ENCODE assay signal across 9 cellular contexts in genomic region chr2:21395366-21395765, GRCh38.
DNase-seq lines count a peak whose midpoint lies in the region; FAIRE-seq and TF ChIP-seq lines count a peak whose summit lies in the region.
"Had no signal": no experiment of that assay in that cellular context is flagged by ENCODE, and none has a peak within 500 bp of the region (broad histone marks: within the 10 kb centered on the region; RNA-seq: fewer than 3 reads in every experiment).

No MANE protein-coding gene starts in this region.

- POLR2A ChIA-PET in H1 (lab: Charles Lee; ENCODE audit: partially characterized antibody) = no interaction called here

- no peak overlapping the region for H4K8ac ChIP-seq in H1 (ENCODE audit: extremely low read depth, insufficient read depth, low read length)

- H2BK5ac ChIP-seq in H1 (ENCODE audit: low read depth, low read length) = no peak overlapping the region

- H4K20me1 ChIP-seq in Loucy (ENCODE audit: insufficient read depth, low read length, poor library complexity, severe bottlenecking) (no peaks in the 10 kb centered on the region), H1 (replicated peaks in 1 of 2; ENCODE audit: control insufficient read depth in 1 of 2, insufficient read depth in 2 of 2, low read length in 2 of 2) (no peaks in the 10 kb centered on the region)

- no peak overlapping the region for H3K9ac ChIP-seq in Loucy (ENCODE audit: low read depth, low read length, poor library complexity, severe bottlenecking)
- no peak overlapping the region for H3K9ac ChIP-seq in H1 (replicated peaks in 1 of 4; ENCODE audit: extremely low read depth in 1 of 4, low read depth in 3 of 4, low read length in 3 of 4)

- no peak overlapping the region for H2BK120ac ChIP-seq in H1 (replicated peaks; ENCODE audit: low read depth, low read length)

- H2BK12ac ChIP-seq in H1 (ENCODE audit: low read depth, low read length) = no peak overlapping the region

- H3K27ac ChIP-seq in H1 (ENCODE audit: low read depth, low read length) (no peak overlapping the region), sigmoid colon (no peak overlapping the region)

- H3K4ac ChIP-seq in H1 (replicated peaks; ENCODE audit: insufficient read length, low read depth, low read length) = no peak overlapping the region

- H3K14ac ChIP-seq in H1 (ENCODE audit: insufficient read length) = no peak overlapping the region

- no peak overlapping the region for H2BK15ac ChIP-seq in H1 (ENCODE audit: low read length)

- no peaks in the 10 kb centered on the region for H3F3A ChIP-seq in Loucy (ENCODE audit: low read depth)

- H3K9me3 ChIP-seq in Loucy (ENCODE audit: insufficient read depth, low read depth, low read length) (no peaks in the 10 kb centered on the region), H1 (ENCODE audit: insufficient read depth in 2 of 2, low read depth in 1 of 2, low read length in 1 of 2) (no peaks in the 10 kb centered on the region; a peak in 1 of 4 replicates), sigmoid colon (no peaks in the 10 kb centered on the region)
- H3K9me3 ChIP-seq: pancreas had no signal

- no peak overlapping the region for H4K91ac ChIP-seq in H1 (replicated peaks; ENCODE audit: insufficient read length, low read length)

- 73% methylated on average over 4 of the region's 4 CpGs; no CpG with 5 or more reads in 1 of the 2 experiments for WGBS in H1 (ENCODE audit: extremely low coverage in 1 of 2, insufficient coverage in 1 of 2, insufficient read length in 1 of 2, insufficient replicate concordance in 2 of 2, low coverage in 1 of 2, low lambda C conversion rate in 2 of 2, missing lambda C conversion rate in 1 of 2), 2 experiments
- WGBS in sigmoid colon, 2 donors = 72 to 86% methylated on average over 4 of the region's 4 CpGs

- peak; percentile 51 for TF ChIP-seq CTCF in GM12874 (IDR thresholded peaks at IDR 0.05; ENCODE audit: insufficient read depth, low read depth, low read length)
- peak; percentile 31; the same call in 1 of the 2 replicates for TF ChIP-seq CTCF in Loucy (conservative IDR thresholded peaks at IDR 0.05; ENCODE audit: low read length)
- peak; percentile 26 to 62 (median 36); a peak in 3 of 4 replicates for TF ChIP-seq CTCF in H1 (IDR thresholded peaks at IDR 0.05; ENCODE audit: control extremely low read depth in 1 of 3, insufficient read depth in 1 of 3, low read depth in 1 of 3, low read length in 3 of 3)
- no peak for TF ChIP-seq CTCF in sigmoid colon (IDR thresholded peaks at IDR 0.05)

- no peak overlapping the region for H3K4me3 ChIP-seq in Loucy (ENCODE audit: low read length, poor library complexity, severe bottlenecking)
- no peak overlapping the region for H3K4me3 ChIP-seq in H1 (ENCODE audit: extremely low read depth in 1 of 4, insufficient read depth in 2 of 4, low read depth in 3 of 4, low read length in 4 of 4)
- no peak overlapping the region for H3K4me3 ChIP-seq in sigmoid colon
- H3K4me3 ChIP-seq: pancreas had no signal

- CTCF ChIA-PET in H1 (lab: Charles Lee; ENCODE audit: partially characterized antibody) = interaction anchor here (0.6 to 4.8 kb wide), 15 partner anchors 9 to 562 kb away, joined by 3 to 39 read pairs (median 4); no protein-coding TSS in a partner anchor

- H2AFZ ChIP-seq in Loucy (ENCODE audit: low read length) (no peak overlapping the region), H1 (ENCODE audit: low read length) (no peak overlapping the region)

- FAIRE-seq in H1 (lab: Jason Lieb, UNC) = no peak
- FAIRE-seq: pancreas had no signal

- no peaks in the 10 kb centered on the region for H3K79me1 ChIP-seq in H1 (ENCODE audit: low read depth, low read length)

- TF ChIP-seq EP300 in H1 (IDR thresholded peaks at IDR 0.05; ENCODE audit: borderline replicate concordance in 1 of 2, low read depth in 2 of 2, low read length in 2 of 2) (no peak), sigmoid colon (IDR thresholded peaks at IDR 0.05) (no peak)

- H2BK20ac ChIP-seq in H1 (ENCODE audit: low read length) = no peak overlapping the region

- no peaks in the 10 kb centered on the region for H3K23me2 ChIP-seq in H1 (ENCODE audit: low read depth, low read length)

- DNase-seq in H1 (ENCODE audit: low read depth in 1 of 2, low spot score in 2 of 2) (no peak), renal cortical epithelial cell (ENCODE audit: low read depth) (peak; percentile 2), NCI-H2171 (lab: John Stamatoyannopoulos, UW) (no peak), sigmoid colon (no peak), OCI-M2 (lab: John Stamatoyannopoulos, UW; ENCODE audit: unreplicated experiment) (no peak)
- DNase-seq: NCI-H345, pancreas had no signal

- H3K4me1 ChIP-seq in Loucy (ENCODE audit: insufficient read depth, low read length, poor library complexity, severe bottlenecking) (no peaks in the 10 kb centered on the region), H1 (replicated peaks in 1 of 4; ENCODE audit: control insufficient read depth in 3 of 4, insufficient read depth in 4 of 4, low read length in 3 of 4) (no peaks in the 10 kb centered on the region), sigmoid colon (no peaks in the 10 kb centered on the region)
- H3K4me1 ChIP-seq: pancreas had no signal

- no peak overlapping the region for H3K18ac ChIP-seq in H1 (ENCODE audit: extremely low read depth, low read length)

- no peak overlapping the region for H2AK5ac ChIP-seq in H1 (ENCODE audit: low read depth, low read length)

- H3K79me2 ChIP-seq in Loucy (ENCODE audit: insufficient read depth, low read length) = no peaks in the 10 kb centered on the region
- H3K79me2 ChIP-seq in H1 (ENCODE audit: control insufficient read depth in 1 of 2, insufficient read depth in 2 of 2, low read length in 2 of 2) = no peaks in the 10 kb centered on the region

- peak; percentile 24 to 40; a peak in 3 of 4 replicates for TF ChIP-seq RAD21 in H1 (IDR thresholded peaks at IDR 0.05 in 1 of 2, conservative IDR thresholded peaks at IDR 0.05 in 1 of 2; ENCODE audit: low read depth in 2 of 2, low read length in 2 of 2)

- intact Hi-C loops in sigmoid colon (cut with DNase I) = no loop called here

- H3K56ac ChIP-seq in H1 (replicated peaks; ENCODE audit: insufficient read length, low read depth, low read length) = no peak overlapping the region

- no peaks in the 10 kb centered on the region for H3K9me2 ChIP-seq in Loucy (replicated peaks; ENCODE audit: low read depth, low read length)

- H3K4me2 ChIP-seq in Loucy (ENCODE audit: low read depth, low read length, poor library complexity, severe bottlenecking) = no peak overlapping the region
- no peak overlapping the region for H3K4me2 ChIP-seq in H1 (ENCODE audit: insufficient read depth in 1 of 2, low read depth in 2 of 2, low read length in 2 of 2)

- TF ChIP-seq POLR2A in H1 (IDR thresholded peaks at IDR 0.05; ENCODE audit: control extremely low read depth in 1 of 2, low read depth in 2 of 2, low read length in 2 of 2) (no peak), sigmoid colon (IDR thresholded peaks at IDR 0.05) (no peak)

- H3K27me3 ChIP-seq in Loucy (ENCODE audit: insufficient read depth, low read length, poor library complexity, severe bottlenecking) = no peaks in the 10 kb centered on the region
- H3K27me3 ChIP-seq in H1 (replicated peaks in 1 of 4; ENCODE audit: control insufficient read depth in 3 of 4, extremely low read depth in 1 of 4, insufficient read depth in 3 of 4, low read length in 3 of 4) = no peaks in the 10 kb centered on the region
- no peaks in the 10 kb centered on the region for H3K27me3 ChIP-seq in sigmoid colon
- H3K27me3 ChIP-seq: pancreas had no signal

- H4K5ac ChIP-seq in H1 (ENCODE audit: insufficient read length, low read depth, low read length) = no peak overlapping the region

- H3K23ac ChIP-seq in H1 (ENCODE audit: insufficient read length) = no peak overlapping the region

- no peaks in the 10 kb centered on the region for H3K36me3 ChIP-seq in Loucy (ENCODE audit: insufficient read depth, low read length)
- no peaks in the 10 kb centered on the region for H3K36me3 ChIP-seq in H1 (ENCODE audit: control insufficient read depth in 2 of 4, insufficient read depth in 4 of 4, low read length in 3 of 4)
- no peaks in the 10 kb centered on the region for H3K36me3 ChIP-seq in sigmoid colon
- H3K36me3 ChIP-seq: pancreas had no signal

Comparison
In these comparisons a context has a peak if more than half of its experiments do, and no peak if none do; other contexts are left out.
1. CTCF ChIP-seq: peak in GM12874 (single experiment), Loucy (single experiment) and H1 (3 of 3); none in sigmoid colon (0 of 4).